25 cellular contexts compared by ENCODE assay signal in the genomic region with DNA sequence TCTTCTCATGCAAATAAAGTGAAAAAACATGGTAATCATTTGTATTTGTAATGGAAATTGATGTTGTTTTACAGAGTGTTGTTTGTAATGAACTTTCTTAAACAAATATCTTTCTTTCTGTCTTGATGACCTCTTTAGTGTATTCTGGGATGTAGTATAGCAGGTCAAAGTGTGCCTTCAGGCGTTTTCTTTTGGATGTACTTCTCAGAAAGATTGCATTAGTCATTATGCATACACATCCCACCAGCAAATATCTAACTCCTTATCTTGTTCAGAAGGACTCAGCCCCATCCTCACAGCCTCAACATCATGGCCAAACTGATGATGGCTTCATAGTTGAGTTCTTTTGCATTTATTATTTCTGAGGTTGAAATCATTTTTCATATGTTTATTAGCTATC.
"Had no signal": no experiment of that assay in that cellular context is flagged by ENCODE, and none has a peak within 500 bp of the region (broad histone marks: within the 10 kb centered on the region; RNA-seq: fewer than 3 reads in every experiment).

No MANE protein-coding gene starts in this region.

- H3K4me1 Mint-ChIP-seq: activated CD4-positive, alpha-beta T cell treated with anti-CD3 and anti-CD28 coated beads, Interleukin-2, amount 10 ng/mL, durations not matched to agents 24 days and 14 days; activated CD8-positive, alpha-beta memory T cell treated with anti-CD3 and anti-CD28 coated beads, Interleukin-2, amount 10 ng/mL, durations not matched to agents 7 days and 5 days; brain; T-helper 17 cell had no signal

- H3K27ac ChIP-seq: Peyer's patch had no signal

- DNase-seq: activated CD4-positive, alpha-beta T cell treated with anti-CD3 and anti-CD28 coated beads for 1 hour; activated CD4-positive, alpha-beta T cell treated with anti-CD3 and anti-CD28 coated beads, Interleukin-2, amount 10 ng/mL, durations not matched to agents 24 days and 14 days; activated CD4-positive, alpha-beta T cell treated with anti-CD3 and anti-CD28 coated beads, Interleukin-2, amount 50 U/mL, for 48 hours; activated CD8-positive, alpha-beta memory T cell treated with anti-CD3 and anti-CD28 coated beads, Interleukin-2, amount 10 ng/mL, durations not matched to agents 7 days and 5 days; activated effector memory CD4-positive, alpha-beta T cell treated with Interleukin-2 at 50 U/mL for 16 hours; activated naive CD4-positive, alpha-beta T cell treated with Interleukin-2 at 50 U/mL for 16 hours; activated T-cell treated with anti-CD3 and anti-CD28 coated beads, Interleukin-2, amount 50 U/mL, for 24 hours; amygdala; caudate nucleus; Karpas-422; NCI-H1048; NCI-H146; NCI-H187 treated with DMSO at 0.1 percent for 48 hours; NCI-H2081 treated with DMSO at 0.1 percent for 48 hours; NCI-H526; NCI-H774; Peyer's patch; SHP77 treated with DMSO at 0.1 percent for 48 hours; T-helper 17 cell; T-helper 9 cell had no signal

- H3K27me3 ChIP-seq: Peyer's patch had no signal

- H3K36me3 ChIP-seq: Peyer's patch had no signal

- ATAC-seq: activated CD8-positive, alpha-beta memory T cell treated with anti-CD3 and anti-CD28 coated beads, Interleukin-2, amount 10 ng/mL, durations not matched to agents 7 days and 5 days; activated naive CD4-positive, alpha-beta T cell treated with anti-CD3 and anti-CD28 coated beads, Interleukin-2, amount 50 U/mL, for 72 hours; K562; T-helper 17 cell; WTC11 had no signal

- H3K4me3 ChIP-seq: K562, Peyer's patch had no signal

- H3K4me3 Mint-ChIP-seq: activated CD4-positive, alpha-beta T cell treated with anti-CD3 and anti-CD28 coated beads, Interleukin-2, amount 10 ng/mL, durations not matched to agents 24 days and 14 days; activated CD8-positive, alpha-beta memory T cell treated with anti-CD3 and anti-CD28 coated beads, Interleukin-2, amount 10 ng/mL, durations not matched to agents 7 days and 5 days; activated T-cell treated with anti-CD3 and anti-CD28 coated beads, Interleukin-2, amount 50 U/mL, for 24 hours; activated T-helper 1 cell treated with anti-CD3 and anti-CD28 coated beads, Interleukin-12 subunit alpha, Interleukin-12 subunit beta, Interleukin-2, Interleukin-4 antibody, amounts not matched to agents 30 ng/mL and 10 ng/mL and 1 ng/mL, durations not matched to agents 14 hours and 24 hours and 36 hours; brain; T-helper 17 cell; WTC11 had no signal

- H3K9me3 Mint-ChIP-seq: activated CD4-positive, alpha-beta T cell treated with anti-CD3 and anti-CD28 coated beads, Interleukin-2, amount 10 ng/mL, durations not matched to agents 24 days and 14 days; activated T-cell treated with anti-CD3 and anti-CD28 coated beads, Interleukin-2, amount 50 U/mL, for 24 hours; activated T-helper 1 cell treated with anti-CD3 and anti-CD28 coated beads, Interleukin-12 subunit alpha, Interleukin-12 subunit beta, Interleukin-2, Interleukin-4 antibody, amounts not matched to agents 30 ng/mL and 10 ng/mL and 1 ng/mL, durations not matched to agents 14 hours and 24 hours and 36 hours; brain had no signal

- H3K36me3 Mint-ChIP-seq: activated CD8-positive, alpha-beta memory T cell treated with anti-CD3 and anti-CD28 coated beads, Interleukin-2, amount 10 ng/mL, durations not matched to agents 7 days and 5 days; activated naive CD4-positive, alpha-beta T cell treated with anti-CD3 and anti-CD28 coated beads, Interleukin-2, amount 50 U/mL, for 72 hours; brain; WTC11 had no signal

- H3K27ac Mint-ChIP-seq: activated CD4-positive, alpha-beta T cell treated with anti-CD3 and anti-CD28 coated beads, Interleukin-2, amount 10 ng/mL, durations not matched to agents 24 days and 14 days; activated CD8-positive, alpha-beta memory T cell treated with anti-CD3 and anti-CD28 coated beads, Interleukin-2, amount 10 ng/mL, durations not matched to agents 7 days and 5 days; activated naive CD4-positive, alpha-beta T cell treated with anti-CD3 and anti-CD28 coated beads, Interleukin-2, amount 50 U/mL, for 72 hours; activated T-cell treated with anti-CD3 and anti-CD28 coated beads, Interleukin-2, amount 50 U/mL, for 24 hours; activated T-helper 1 cell treated with anti-CD3 and anti-CD28 coated beads, Interleukin-12 subunit alpha, Interleukin-12 subunit beta, Interleukin-2, Interleukin-4 antibody, amounts not matched to agents 30 ng/mL and 10 ng/mL and 1 ng/mL, durations not matched to agents 14 hours and 24 hours and 36 hours; brain; T-helper 17 cell; WTC11 had no signal
